In the genomic region with DNA sequence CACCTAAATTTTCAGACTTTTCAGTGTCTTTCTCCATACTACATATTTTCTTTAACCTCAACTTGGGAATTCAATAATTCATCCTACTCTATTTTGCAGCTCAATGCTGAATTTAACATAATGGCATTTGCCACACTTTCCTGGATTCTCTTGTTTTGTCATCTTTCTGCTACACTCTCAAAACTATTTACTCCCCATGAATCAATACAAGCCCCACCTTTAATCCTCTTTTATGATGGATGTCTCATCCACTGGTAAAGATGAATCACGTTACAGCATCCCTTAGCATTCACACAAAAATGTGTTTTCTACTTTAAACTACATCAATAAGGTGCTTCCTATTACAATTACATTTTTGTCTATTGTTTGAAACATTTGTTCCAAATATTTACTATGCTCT, we compare ENCODE assay signal across 22 cellular contexts. TPM values are rescaled to one million over a fixed set of nuclear protein-coding genes. Genes with fewer than 3 reads are reported as not detected.
DNase-seq lines count a peak whose midpoint lies in the region; TF ChIP-seq lines count a peak whose summit lies in the region.
"Had no signal": no experiment of that assay in that cellular context is flagged by ENCODE, and none has a peak within 500 bp of the region (broad histone marks: within the 10 kb centered on the region; RNA-seq: fewer than 3 reads in every experiment).

No MANE protein-coding gene starts in this region.

- DNase-seq in HCEC 1CT (peak; percentile 77), RWPE1 (ENCODE audit: low spot score) (peak; percentile 54), iris pigment epithelial cell (ENCODE audit: low read depth) (peak; percentile 21), ascending aorta (ENCODE audit: low spot score in 2 of 2) (no peak), NCI-H2081 treated with DMSO at 0.1 percent for 48 hours (lab: John Stamatoyannopoulos, UW) (no peak), cerebellar nuclear complex (lab: John Stamatoyannopoulos, UW) (no peak), OCI-M1 (lab: John Stamatoyannopoulos, UW) (no peak)
- DNase-seq: ACHN; activated CD4-positive, alpha-beta T cell treated with anti-CD3 and anti-CD28 coated beads, Interleukin-2, amount 10 ng/mL, durations not matched to agents 7 days and 5 days; CD4-positive, CD25-positive, alpha-beta regulatory T cell; effector memory CD4-positive, alpha-beta T cell; mesendoderm; naive thymus-derived CD4-positive, alpha-beta T cell; NCI-H1436; NCI-H510A treated with DMSO at 0.1 percent for 48 hours; right cardiac atrium; SK-N-SH; stimulated activated naive CD8-positive, alpha-beta T cell treated with anti-CD3 and anti-CD28 coated beads, Interleukin-15, amount 100 ng/mL, for 72 hours; tibial artery; WERI-Rb-1 had no signal

- no peak for TF ChIP-seq CTCF in RWPE1 (conservative IDR thresholded peaks at IDR 0.05; ENCODE audit: low read depth)
- no peak for TF ChIP-seq CTCF in ascending aorta (IDR thresholded peaks at IDR 0.05)

- H2AFZ ChIP-seq in ACC112 (ENCODE audit: low read length, unreplicated experiment): peak overlapping the region; percentile 8

- intact Hi-C loops in ascending aorta (cut with DNase I): no loop called here

- H3K36me3 ChIP-seq in ACC112 (ENCODE audit: insufficient read depth, low read length) (no peaks in the 10 kb centered on the region), ascending aorta (no peaks in the 10 kb centered on the region)
- H3K36me3 ChIP-seq: esophagus muscularis mucosa, tibial artery, WERI-Rb-1 had no signal

- H3K27ac ChIP-seq in ACC112 (ENCODE audit: low read depth, low read length): peak overlapping the region; percentile 19; the same call in 1 of the 2 replicates
- H3K27ac ChIP-seq in RWPE1: no peak overlapping the region
- H3K27ac ChIP-seq in ascending aorta: no peak overlapping the region
- H3K27ac ChIP-seq: esophagus muscularis mucosa, tibial artery, WERI-Rb-1 had no signal

- H3K4me3 ChIP-seq in ACC112 (ENCODE audit: low read depth, low read length) (no peak overlapping the region), ascending aorta (no peak overlapping the region)
- H3K4me3 ChIP-seq: esophagus muscularis mucosa, tibial artery had no signal

- CTCF ChIA-PET in RWPE1 (lab: Yijun Ruan, JAX): no interaction called here

- POLR2A ChIA-PET in RWPE1 (lab: Yijun Ruan, JAX; ENCODE audit: low non-redundant PET): no interaction called here

- no peaks in the 10 kb centered on the region for H3K9me3 ChIP-seq in ascending aorta
- H3K9me3 ChIP-seq: esophagus muscularis mucosa, SK-N-SH, tibial artery had no signal

- H3K4me1 ChIP-seq in ACC112 (ENCODE audit: control insufficient read depth, insufficient read depth, low read length, unreplicated experiment) (peaks cover 33% of the 10 kb centered on the region), ascending aorta (no peaks in the 10 kb centered on the region)
- H3K4me1 ChIP-seq: esophagus muscularis mucosa, tibial artery had no signal

- H3K79me2 ChIP-seq in ACC112 (ENCODE audit: control insufficient read depth, insufficient read depth, low read length, unreplicated experiment): no peaks in the 10 kb centered on the region

- H3K27me3 ChIP-seq in ACC112 (ENCODE audit: insufficient read depth, low read length): no peaks in the 10 kb centered on the region
- H3K27me3 ChIP-seq in ascending aorta: no peaks in the 10 kb centered on the region

RNA-seq across cellular contexts. Expression of a gene that starts 19.6 kb away (rescaled TPM):
- 27.7 TPM for total RNA-seq in ascending aorta

Comparison
In these comparisons a context has a peak if more than half of its experiments do, and no peak if none do; other contexts are left out.
1. DNase-seq: peak in HCEC 1CT (single experiment), RWPE1 (single experiment) and iris pigment epithelial cell (single experiment); none in ascending aorta (0 of 2), NCI-H2081 treated with DMSO at 0.1 percent for 48 hours (single experiment), cerebellar nuclear complex (0 of 2) and OCI-M1 (single experiment).